26 cellular contexts compared by ENCODE assay signal in the genomic region with DNA sequence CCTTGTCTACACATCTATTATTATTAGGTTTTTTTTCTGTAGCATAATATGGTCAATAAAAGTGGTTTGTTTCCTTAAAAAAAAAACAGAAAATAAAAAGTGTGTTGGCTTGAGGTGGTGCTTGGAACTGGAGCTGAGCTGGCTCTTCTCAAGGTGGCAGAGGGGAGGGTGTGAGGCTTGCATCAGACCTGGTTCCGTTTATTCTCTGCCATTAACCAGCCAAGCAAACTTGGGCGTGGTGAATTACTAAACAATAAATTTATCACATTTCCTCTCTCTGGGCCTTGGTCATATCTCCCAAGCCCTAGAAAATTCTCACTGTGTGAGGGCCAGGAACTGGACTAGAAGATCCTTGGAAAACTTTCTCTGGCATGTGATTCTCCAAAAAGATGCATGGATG.
"Had no signal": no experiment of that assay in that cellular context is flagged by ENCODE, and none has a peak within 500 bp of the region (broad histone marks: within the 10 kb centered on the region; RNA-seq: fewer than 3 reads in every experiment).

No MANE protein-coding gene starts in this region.

- H3K36me3 ChIP-seq: ascending aorta, breast epithelium, cardiac muscle cell had no signal

- H3K4me1 ChIP-seq: ascending aorta, breast epithelium had no signal

- DNase-seq: activated CD4-positive, alpha-beta memory T cell treated with anti-CD3 and anti-CD28 coated beads for 36 hours; activated CD4-positive, alpha-beta T cell treated with anti-CD3 and anti-CD28 coated beads for 36 hours; activated CD4-positive, alpha-beta T cell treated with anti-CD3 and anti-CD28 coated beads, Interleukin-2, amount 10 ng/mL, durations not matched to agents 24 days and 14 days; activated CD4-positive, CD25-positive, alpha-beta regulatory T cell; activated CD4-positive, CD25-positive, alpha-beta regulatory T cell treated with anti-CD3 and anti-CD28 coated beads, Interleukin-2, amount 50 U/mL, for 72 hours; activated CD8-positive, alpha-beta memory T cell treated with anti-CD3 and anti-CD28 coated beads, Interleukin-2, amount 10 ng/mL, durations not matched to agents 7 days and 5 days; activated CD8-positive, alpha-beta memory T cell treated with anti-CD3 and anti-CD28 coated beads, Interleukin-2, amount 50 U/mL, for 4 hours; activated CD8-positive, alpha-beta T cell treated with anti-CD3 and anti-CD28 coated beads, Interleukin-2, amount 10 ng/mL, durations not matched to agents 7 days and 5 days; activated effector memory CD4-positive, alpha-beta T cell treated with anti-CD3 and anti-CD28 coated beads, Interleukin-2, amount 50 U/mL, for 16 hours; activated naive CD4-positive, alpha-beta T cell treated with anti-CD3 and anti-CD28 coated beads, Interleukin-2, amount 10 ng/mL, durations not matched to agents 7 days and 5 days; activated naive CD8-positive, alpha-beta T cell treated with anti-CD3 and anti-CD28 coated beads, Interleukin-2, amount 10 ng/mL, durations not matched to agents 7 days and 5 days; activated T-cell treated with anti-CD3 and anti-CD28 coated beads, Interleukin-2, amount 50 U/mL, for 1 hour; activated T-cell treated with anti-CD3 and anti-CD28 coated beads, Interleukin-2, amount 50 U/mL, for 48 hours; dorsolateral prefrontal cortex; effector memory CD4-positive, alpha-beta T cell; endodermal cell; foreskin fibroblast; head of caudate nucleus; T-helper 2 cell had no signal

- H3K4me3 ChIP-seq: ascending aorta, breast epithelium, cardiac muscle cell, coronary artery, dorsolateral prefrontal cortex had no signal

- FAIRE-seq: frontal cortex had no signal

- ATAC-seq: activated CD4-positive, alpha-beta T cell treated with anti-CD3 and anti-CD28 coated beads for 36 hours; activated CD8-positive, alpha-beta memory T cell treated with anti-CD3 and anti-CD28 coated beads, Interleukin-2, amount 10 ng/mL, durations not matched to agents 7 days and 5 days; activated CD8-positive, alpha-beta T cell treated with anti-CD3 and anti-CD28 coated beads, Interleukin-2, amount 10 ng/mL, durations not matched to agents 7 days and 5 days; activated naive CD4-positive, alpha-beta T cell treated with anti-CD3 and anti-CD28 coated beads, Interleukin-2, amount 50 U/mL, for 72 hours; esophagus mucosa had no signal

- H3K27me3 ChIP-seq: ascending aorta, breast epithelium, cardiac muscle cell had no signal

- H3K27ac ChIP-seq: ascending aorta, breast epithelium, cardiac muscle cell, coronary artery, dorsolateral prefrontal cortex had no signal

- H3K9me3 ChIP-seq: ascending aorta, breast epithelium had no signal
